23 cellular contexts compared by ENCODE assay signal in the genomic region with DNA sequence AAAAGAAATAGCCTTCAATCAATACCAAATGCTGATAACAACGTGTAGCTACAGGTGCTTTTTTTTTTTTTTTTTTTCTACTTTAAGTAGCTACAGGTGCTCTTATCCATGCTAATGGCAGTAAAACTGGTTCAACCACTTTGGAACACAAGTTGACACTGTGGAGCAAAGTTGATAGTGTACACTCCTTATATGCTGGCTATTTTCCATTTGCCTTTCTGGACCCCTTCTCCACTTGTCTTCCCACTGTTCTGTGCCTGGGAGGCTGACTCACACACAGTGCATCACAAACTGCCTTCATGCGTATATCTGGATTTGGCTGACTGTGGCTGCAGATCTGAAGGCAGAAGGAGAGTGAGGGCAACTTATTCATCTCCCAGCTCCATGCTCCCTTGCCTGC.
A peak's percentile ranks its signal among the peaks of the same experiment; 100 is the strongest.
DNase-seq lines count a peak whose midpoint lies in the region; ATAC-seq and TF ChIP-seq lines count a peak whose summit lies in the region.
"Had no signal": no experiment of that assay in that cellular context is flagged by ENCODE, and none has a peak within 500 bp of the region (broad histone marks: within the 10 kb centered on the region; RNA-seq: fewer than 3 reads in every experiment).

No MANE protein-coding gene starts in this region.

- no peak overlapping the region for H3K23ac ChIP-seq in H9 (ENCODE audit: insufficient read length, low read depth, low read length)

- H4K5ac ChIP-seq in H9 (ENCODE audit: insufficient read length, low read depth, low read length) = no peak overlapping the region

- H4K8ac ChIP-seq in H9 (replicated peaks; ENCODE audit: insufficient read length, low read depth, low read length) = no peak overlapping the region

- no peaks in the 10 kb centered on the region for H3K9me3 ChIP-seq in lower lobe of right lung
- no peaks in the 10 kb centered on the region for H3K9me3 ChIP-seq in H9 (ENCODE audit: control insufficient read depth, low read depth, low read length)
- H3K9me3 ChIP-seq: thoracic aorta had no signal

- no peak overlapping the region for H2BK5ac ChIP-seq in H9 (ENCODE audit: insufficient read length, low read length)

- peaks cover 2% of the 10 kb centered on the region for H3K27me3 Mint-ChIP-seq in H9 (ENCODE audit: low read depth)
- H3K27me3 Mint-ChIP-seq in stimulated activated naive CD8-positive, alpha-beta T cell treated with anti-CD3 and anti-CD28 coated beads, Interleukin-15, amount 100 ng/mL, for 72 hours = peaks cover 24% of the 10 kb centered on the region

- H3K4me3 ChIP-seq in lower lobe of right lung (no peak overlapping the region), brain microvascular endothelial cell (ENCODE audit: low read depth, low read length) (no peak overlapping the region)
- H3K4me3 ChIP-seq: SJSA1, thoracic aorta had no signal

- H3K18ac ChIP-seq in H9 (ENCODE audit: insufficient read length, low read depth, low read length) = no peak overlapping the region

- H2AK5ac ChIP-seq in H9 (ENCODE audit: insufficient read length, low read length) = no peak overlapping the region

- H3K4me3 Mint-ChIP-seq in H9 = no peak overlapping the region
- H3K4me3 Mint-ChIP-seq in stimulated activated naive CD8-positive, alpha-beta T cell treated with anti-CD3 and anti-CD28 coated beads, Interleukin-15, amount 100 ng/mL, for 72 hours = no peak overlapping the region
- H3K4me3 Mint-ChIP-seq: activated CD8-positive, alpha-beta T cell treated with anti-CD3 and anti-CD28 coated beads for 36 hours; activated T-cell treated with anti-CD3 and anti-CD28 coated beads, Interleukin-2, amount 50 U/mL, for 24 hours; endodermal cell; mesothelial cell of epicardium; neural crest cell had no signal

- no peak overlapping the region for H2BK120ac ChIP-seq in H9 (ENCODE audit: low read depth, low read length, poor library complexity, severe bottlenecking)

- no peak overlapping the region for H2BK15ac ChIP-seq in H9 (ENCODE audit: low read depth, low read length)

- DNase-seq in DMS153 treated with DMSO at 0.1 percent for 48 hours (lab: John Stamatoyannopoulos, UW; ENCODE audit: unreplicated experiment) (peak; percentile 14), NCI-H1048 (lab: John Stamatoyannopoulos, UW) (peak; percentile 17), NCI-H748 treated with DMSO at 0.1 percent for 48 hours (lab: John Stamatoyannopoulos, UW) (peak; percentile 91), lower lobe of right lung (no peak), NCI-H2107 (lab: John Stamatoyannopoulos, UW) (no peak), H9 (no peak), brain microvascular endothelial cell (no peak)
- DNase-seq in stimulated activated naive CD8-positive, alpha-beta T cell treated with anti-CD3 and anti-CD28 coated beads, Interleukin-15, amount 100 ng/mL, for 72 hours = no peak
- DNase-seq: activated CD4-positive, CD25-positive, alpha-beta regulatory T cell; activated CD8-positive, alpha-beta T cell treated with anti-CD3 and anti-CD28 coated beads for 36 hours; activated T-cell treated with anti-CD3 and anti-CD28 coated beads, Interleukin-2, amount 50 U/mL, for 24 hours; C1 segment of cervical spinal cord; DMS 273 treated with DMSO at 0.1 percent for 48 hours; endodermal cell; KBM-7; kidney; NCI-H1092; stimulated activated CD4-positive, alpha-beta T cell treated with anti-CD3 and anti-CD28 coated beads, Interleukin-12 subunit alpha, Interleukin-12 subunit beta, amount 100 ng/mL, for 4 hours had no signal

- no peak overlapping the region for H3K56ac ChIP-seq in H9 (ENCODE audit: insufficient read length, low read depth, low read length)

- intact Hi-C loops in lower lobe of right lung (cut with DNase I) = no loop called here

- no peak overlapping the region for H3K4me2 ChIP-seq in H9 (ENCODE audit: insufficient read depth, insufficient read length, low read length)

- in situ Hi-C loops in brain microvascular endothelial cell (cut with HindIII; ENCODE audit: low pct_ligation_motif_present, low sequenced_read_pairs) = loop anchor here (25.0 kb wide), 1 partner anchor 490 kb away; no protein-coding TSS in a partner anchor

- WGBS in H9 (ENCODE audit: extremely low coverage, insufficient read length, low lambda C conversion rate) = no CpG with 5 or more reads among the region's 2 CpGs

- H2AFZ ChIP-seq in H9 (ENCODE audit: low read length) = no peak overlapping the region

- no peak overlapping the region for H2BK20ac ChIP-seq in H9 (ENCODE audit: low read depth, low read length, poor library complexity, severe bottlenecking)

- H3K4me1 Mint-ChIP-seq in H9 = peaks cover 5 to 10% of the 10 kb centered on the region in 2 experiments; a peak in 3 of 4 replicates
- no peaks in the 10 kb centered on the region for H3K4me1 Mint-ChIP-seq in stimulated activated naive CD8-positive, alpha-beta T cell treated with anti-CD3 and anti-CD28 coated beads, Interleukin-15, amount 100 ng/mL, for 72 hours
- H3K4me1 Mint-ChIP-seq: endodermal cell, neural crest cell had no signal

- no peak overlapping the region for H3K27ac Mint-ChIP-seq in H9
- no peak overlapping the region for H3K27ac Mint-ChIP-seq in stimulated activated naive CD8-positive, alpha-beta T cell treated with anti-CD3 and anti-CD28 coated beads, Interleukin-15, amount 100 ng/mL, for 72 hours
- H3K27ac Mint-ChIP-seq: activated CD8-positive, alpha-beta T cell treated with anti-CD3 and anti-CD28 coated beads for 36 hours; activated naive CD4-positive, alpha-beta T cell treated with anti-CD3 and anti-CD28 coated beads, Interleukin-2, amount 50 U/mL, for 72 hours; activated T-cell treated with anti-CD3 and anti-CD28 coated beads, Interleukin-2, amount 50 U/mL, for 24 hours; endodermal cell; mesothelial cell of epicardium had no signal

- H3K36me3 Mint-ChIP-seq in H9 (ENCODE audit: insufficient read depth in 1 of 3, low read depth in 3 of 3) = peaks cover 0 to under 1% (median 0%) of the 10 kb centered on the region in 3 experiments; a peak in 1 of 7 replicates
- H3K36me3 Mint-ChIP-seq: mesothelial cell of epicardium had no signal

- no peaks in the 10 kb centered on the region for H3K4me1 ChIP-seq in lower lobe of right lung
- H3K4me1 ChIP-seq in H9 (ENCODE audit: insufficient read depth, low read length) = no peaks in the 10 kb centered on the region; the same call in 1 of the 2 replicates
- H3K4me1 ChIP-seq: SJSA1 had no signal

- H3K4ac ChIP-seq in H9 (ENCODE audit: low read depth, low read length) = no peak overlapping the region

- H2BK12ac ChIP-seq in H9 (ENCODE audit: insufficient read length, low read depth, low read length) = no peak overlapping the region

- H3K27ac ChIP-seq in lower lobe of right lung (no peak overlapping the region), H9 (ENCODE audit: insufficient read length, low read depth, low read length) (no peak overlapping the region), brain microvascular endothelial cell (no peak overlapping the region)
- H3K27ac ChIP-seq: SJSA1, thoracic aorta had no signal

- H3K14ac ChIP-seq in H9 (ENCODE audit: insufficient read depth, low read length) = no peak overlapping the region

- TF ChIP-seq CTCF in lower lobe of right lung (IDR thresholded peaks at IDR 0.05) = no peak
- no peak for TF ChIP-seq CTCF in H9 (conservative IDR thresholded peaks at IDR 0.05)
- no peak for TF ChIP-seq CTCF in brain microvascular endothelial cell (IDR thresholded peaks at IDR 0.05; ENCODE audit: low read depth, low read length, missing control alignments)

- H3K36me3 ChIP-seq in lower lobe of right lung = no peaks in the 10 kb centered on the region
- no peaks in the 10 kb centered on the region for H3K36me3 ChIP-seq in brain microvascular endothelial cell (replicated peaks)
- H3K36me3 ChIP-seq: SJSA1, thoracic aorta had no signal

- H3K27me3 ChIP-seq in lower lobe of right lung (ENCODE audit: low read depth) (no peaks in the 10 kb centered on the region), H9 (ENCODE audit: insufficient read depth, low read length) (no peaks in the 10 kb centered on the region), brain microvascular endothelial cell (replicated peaks) (no peaks in the 10 kb centered on the region)
- H3K27me3 ChIP-seq: SJSA1 had no signal

- H3K9ac ChIP-seq in H9 (ENCODE audit: extremely low read depth, insufficient read length, low read length) = no peak overlapping the region

- H4K20me1 ChIP-seq in H9 (ENCODE audit: control insufficient read depth, insufficient read depth, insufficient read length) = no peaks in the 10 kb centered on the region

- no peak overlapping the region for H4K91ac ChIP-seq in H9 (ENCODE audit: insufficient read length, low read depth, low read length)

- H3K9me3 Mint-ChIP-seq in H9 = peaks cover 0 to 5% of the 10 kb centered on the region in 2 experiments; a peak in 4 of 5 replicates
- peaks cover 17 to 25% of the 10 kb centered on the region in 2 donors for H3K9me3 Mint-ChIP-seq in stimulated activated naive CD8-positive, alpha-beta T cell treated with anti-CD3 and anti-CD28 coated beads, Interleukin-15, amount 100 ng/mL, for 72 hours

- no peaks in the 10 kb centered on the region for H3K23me2 ChIP-seq in H9 (ENCODE audit: insufficient read length, low read depth, low read length, poor library complexity, severe bottlenecking)

- H3K79me2 ChIP-seq in H9 (ENCODE audit: insufficient read depth, low read length) = no peaks in the 10 kb centered on the region

- no peak overlapping the region for H3T11ph ChIP-seq in H9 (ENCODE audit: low read length)

- H3K79me1 ChIP-seq in H9 (ENCODE audit: insufficient read depth, low read depth, low read length, poor library complexity, severe bottlenecking) = no peaks in the 10 kb centered on the region

- ATAC-seq in lower lobe of right lung = peak; percentile 93
- ATAC-seq in stimulated activated naive CD8-positive, alpha-beta T cell treated with anti-CD3 and anti-CD28 coated beads, Interleukin-15, amount 100 ng/mL, for 72 hours = no peak
- ATAC-seq: activated CD8-positive, alpha-beta T cell treated with anti-CD3 and anti-CD28 coated beads for 36 hours; activated naive CD4-positive, alpha-beta T cell treated with anti-CD3 and anti-CD28 coated beads, Interleukin-2, amount 50 U/mL, for 72 hours had no signal

Comparison
In these comparisons a context has a peak if more than half of its experiments do, and no peak if none do; other contexts are left out.
1. DNase-seq: peak in DMS153 treated with DMSO at 0.1 percent for 48 hours (single experiment), NCI-H1048 (single experiment) and NCI-H748 treated with DMSO at 0.1 percent for 48 hours (single experiment); none in lower lobe of right lung (single experiment), NCI-H2107 (single experiment), H9 (single experiment), stimulated activated naive CD8-positive, alpha-beta T cell treated with anti-CD3 and anti-CD28 coated beads, Interleukin-15, amount 100 ng/mL, for 72 hours (0 of 2) and brain microvascular endothelial cell (single experiment).